Comparison of ENCODE assay signal across 18 cellular contexts in genomic region chr20:35398660-35399144, GRCh38. TPM values are rescaled to one million over a fixed set of nuclear protein-coding genes. Genes with fewer than 3 reads are reported as not detected.
DNase-seq lines count a peak whose midpoint lies in the region; ATAC-seq and TF ChIP-seq lines count a peak whose summit lies in the region.
"Had no signal": no experiment of that assay in that cellular context is flagged by ENCODE, and none has a peak within 500 bp of the region (broad histone marks: within the 10 kb centered on the region; RNA-seq: fewer than 3 reads in every experiment).

No MANE protein-coding gene starts in this region.

- H3K4me2 ChIP-seq in IMR-90 (ENCODE audit: low read depth, low read length), result no peak overlapping the region

- H3K27me3 Mint-ChIP-seq in chondrocyte (ENCODE audit: low read depth), result no peaks in the 10 kb centered on the region
- peaks cover 0 to 1% (median 0%) of the 10 kb centered on the region in 3 donors for H3K27me3 Mint-ChIP-seq in CD14-positive monocyte (ENCODE audit: low read depth in 3 of 3)
- H3K27me3 Mint-ChIP-seq in natural killer cell (ENCODE audit: low read depth in 2 of 2), result no peaks in the 10 kb centered on the region
- H3K27me3 Mint-ChIP-seq: activated naive CD8-positive, alpha-beta T cell; CD4-positive, alpha-beta T cell; IgD-negative memory B cell had no signal

- TF ChIP-seq CTCF in IMR-90 (conservative IDR thresholded peaks at IDR 0.05; ENCODE audit: low read depth, low read length), result no peak
- TF ChIP-seq CTCF in chondrocyte (IDR thresholded peaks at IDR 0.05), result no peak
- no peak for TF ChIP-seq CTCF in CD14-positive monocyte (IDR thresholded peaks at IDR 0.05)
- TF ChIP-seq CTCF in natural killer cell (IDR thresholded peaks at IDR 0.05), result no peak

- no peak overlapping the region for H3K56ac ChIP-seq in IMR-90 (ENCODE audit: extremely low read depth, insufficient read depth, low read length)

- H3K27me3 ChIP-seq in IMR-90 (ENCODE audit: control insufficient read depth, insufficient read depth, low read length) (no peaks in the 10 kb centered on the region), skeletal muscle tissue (ENCODE audit: control insufficient read depth in 3 of 3, insufficient read depth in 3 of 3, low read length in 3 of 3) (no peaks in the 10 kb centered on the region)
- H3K27me3 ChIP-seq: stomach had no signal

- no peak for TF ChIP-seq RAD21 in IMR-90 (IDR thresholded peaks at IDR 0.05; ENCODE audit: low read length)

- in situ Hi-C loops in IMR-90 (cut with MboI; ENCODE audit: low sequenced_read_pairs), result no loop called here

- no peak overlapping the region for H4K91ac ChIP-seq in IMR-90 (ENCODE audit: insufficient read depth, low read depth, low read length)

- H3K36me3 Mint-ChIP-seq in chondrocyte (ENCODE audit: low read depth) (no peaks in the 10 kb centered on the region), CD14-positive monocyte (peaks cover 2 to 15% of the 10 kb centered on the region in 2 donors), natural killer cell (no peaks in the 10 kb centered on the region)
- H3K36me3 Mint-ChIP-seq: activated naive CD8-positive, alpha-beta T cell had no signal

- H4K8ac ChIP-seq in IMR-90 (ENCODE audit: low read depth in 2 of 2, low read length in 2 of 2), result no peak overlapping the region

- no peak overlapping the region for H3K4ac ChIP-seq in IMR-90 (ENCODE audit: low read depth, low read length)

- H3K4me1 ChIP-seq in IMR-90 (ENCODE audit: control insufficient read depth, insufficient read depth, low read length), result peaks cover 8% of the 10 kb centered on the region
- H3K4me1 ChIP-seq in skeletal muscle tissue (ENCODE audit: control insufficient read depth in 3 of 3, insufficient read depth in 3 of 3, low read length in 3 of 3), result peaks cover 0 to 7% (median 6%) of the 10 kb centered on the region in 3 donors

- no peaks in the 10 kb centered on the region for H4K20me1 ChIP-seq in IMR-90 (ENCODE audit: insufficient read depth, low read length)

- intact Hi-C loops in IMR-90 (cut with micrococcal nuclease) (loop anchor here (5.0 kb wide), 1 partner anchor 46 kb away; no protein-coding TSS in a partner anchor), CD14-positive monocyte (cut with micrococcal nuclease) (no loop called here), natural killer cell (cut with micrococcal nuclease) (no loop called here)

- no peak for TF ChIP-seq POLR2A in IMR-90 (IDR thresholded peaks at IDR 0.05; ENCODE audit: low read depth, low read length)

- no peak overlapping the region for H3K14ac ChIP-seq in IMR-90 (replicated peaks; ENCODE audit: low read depth, low read length)

- H3K9me1 ChIP-seq in IMR-90 (ENCODE audit: insufficient read depth, low read length), result peaks cover 13% of the 10 kb centered on the region

- H3K4me3 ChIP-seq in IMR-90 (ENCODE audit: insufficient read depth, low read depth, low read length) (no peak overlapping the region), skeletal muscle tissue (ENCODE audit: low read length in 3 of 3) (no peak overlapping the region)
- H3K4me3 ChIP-seq: HAP-1, stomach had no signal

- dilution Hi-C loops in IMR-90 (cut with HindIII; ENCODE audit: low sequenced_read_pairs, unreplicated experiment), result no loop called here

- no peak overlapping the region for H2BK15ac ChIP-seq in IMR-90 (ENCODE audit: low read depth, low read length)

- ATAC-seq in IMR-90 (ENCODE audit: low read depth), result no peak
- no peak for ATAC-seq in natural killer cell
- ATAC-seq in HG03025 (IDR thresholded peaks at IDR 0.05; ENCODE audit: low FRiP score, unreplicated experiment), result no peak

- WGBS in IMR-90 (ENCODE audit: extremely low coverage in 2 of 2, insufficient read length in 1 of 2), 2 experiments, result no CpG with 5 or more reads among the region's 3 CpGs

- H3K9me3 ChIP-seq in IMR-90 (ENCODE audit: control insufficient read depth, insufficient read depth, low read length) (no peaks in the 10 kb centered on the region), skeletal muscle tissue (ENCODE audit: control insufficient read depth in 3 of 3, low read length in 3 of 3) (no peaks in the 10 kb centered on the region)
- H3K9me3 ChIP-seq: HAP-1, stomach had no signal

- H2BK5ac ChIP-seq in IMR-90 (ENCODE audit: low read depth, low read length, poor library complexity, severe bottlenecking), result no peak overlapping the region

- H3K36me3 ChIP-seq in IMR-90 (ENCODE audit: control insufficient read depth, insufficient read depth, low read length) (no peaks in the 10 kb centered on the region), skeletal muscle tissue (ENCODE audit: control insufficient read depth in 3 of 3, insufficient read depth in 3 of 3, low read length in 3 of 3) (peaks cover 0 to 3% (median under 1%) of the 10 kb centered on the region in 3 donors)
- H3K36me3 ChIP-seq: HAP-1 had no signal

- no peaks in the 10 kb centered on the region for H3K9me3 Mint-ChIP-seq in chondrocyte (ENCODE audit: low read depth)
- peaks cover 0 to 3% (median 0%) of the 10 kb centered on the region in 7 donors for H3K9me3 Mint-ChIP-seq in CD14-positive monocyte
- no peaks in the 10 kb centered on the region for H3K9me3 Mint-ChIP-seq in natural killer cell
- H3K9me3 Mint-ChIP-seq: CD4-positive, alpha-beta T cell; IgD-negative memory B cell; T-helper 1 cell treated with Interleukin-12 subunit alpha and Interleukin-12 subunit beta and Interleukin-4 antibody, amounts not matched to agents 30 μg/mL and 1 μg/mL, for 36 hours had no signal

- H4K5ac ChIP-seq in IMR-90 (ENCODE audit: low read depth, low read length), result no peak overlapping the region

- H3K9ac ChIP-seq in IMR-90 (ENCODE audit: low read depth, low read length) (no peak overlapping the region), skeletal muscle tissue (ENCODE audit: low read depth in 1 of 3, low read length in 3 of 3) (no peak overlapping the region)

- H3K27ac Mint-ChIP-seq in chondrocyte (ENCODE audit: unreplicated experiment), result peak overlapping the region; percentile 90
- H3K27ac Mint-ChIP-seq in CD14-positive monocyte, result no peak overlapping the region
- no peak overlapping the region for H3K27ac Mint-ChIP-seq in natural killer cell
- H3K27ac Mint-ChIP-seq: activated naive CD8-positive, alpha-beta T cell; CD4-positive, alpha-beta T cell; IgD-negative memory B cell had no signal

- H3K27ac ChIP-seq in IMR-90 (ENCODE audit: insufficient read depth, low read length) (no peak overlapping the region), skeletal muscle tissue (ENCODE audit: low read depth, low read length) (peak overlapping the region; percentile 33)
- H3K27ac ChIP-seq: stomach had no signal

- H3K79me1 ChIP-seq in IMR-90 (ENCODE audit: low read depth in 1 of 2, low read length in 2 of 2), result peaks cover 40 to 67% of the 10 kb centered on the region in 2 experiments

- H2BK120ac ChIP-seq in IMR-90 (ENCODE audit: low read depth, low read length), result no peak overlapping the region

- no TSS peak for BruUV-seq in IMR-90 (replicated peaks; lab: Mats Ljungman, UMichigan)

- CTCF ChIA-PET in IMR-90 (lab: Yijun Ruan, JAX), result no interaction called here

- H2AK5ac ChIP-seq in IMR-90 (ENCODE audit: low read depth, low read length), result no peak overlapping the region

- no peak overlapping the region for H2AK9ac ChIP-seq in IMR-90 (replicated peaks; ENCODE audit: low read depth, low read length, poor library complexity)

- H3K23ac ChIP-seq in IMR-90 (ENCODE audit: low read depth, low read length), result no peak overlapping the region

- no peak overlapping the region for H3K18ac ChIP-seq in IMR-90 (ENCODE audit: low read depth, low read length)

- no peak overlapping the region for H2AFZ ChIP-seq in IMR-90 (replicated peaks; ENCODE audit: low read length, poor library complexity)

- H3K4me3 Mint-ChIP-seq in chondrocyte (ENCODE audit: unreplicated experiment) (no peak overlapping the region), CD14-positive monocyte (no peak overlapping the region), natural killer cell (no peak overlapping the region)
- H3K4me3 Mint-ChIP-seq: activated naive CD8-positive, alpha-beta T cell; CD4-positive, alpha-beta T cell; IgD-negative memory B cell; T-helper 1 cell treated with Interleukin-12 subunit alpha and Interleukin-12 subunit beta and Interleukin-4 antibody, amounts not matched to agents 30 μg/mL and 1 μg/mL, for 36 hours had no signal

- DNase-seq in IMR-90, result peak; percentile 26
- no peak for DNase-seq in chondrocyte (ENCODE audit: low spot score)
- DNase-seq in iris pigment epithelial cell (ENCODE audit: low read depth), result peak; percentile 69
- no peak for DNase-seq in CD14-positive monocyte (ENCODE audit: low spot score)
- DNase-seq in natural killer cell, result no peak
- DNase-seq: activated CD8-positive, alpha-beta memory T cell treated with anti-CD3 and anti-CD28 coated beads, Interleukin-2, amount 50 U/mL, for 48 hours; CD4-positive, alpha-beta T cell; midbrain; NCI-H748 treated with DMSO at 0.1 percent for 48 hours; RPMI8226; stimulated activated CD4-positive, alpha-beta T cell treated with anti-CD3 and anti-CD28 coated beads, Interleukin-12 subunit alpha, Interleukin-12 subunit beta, amount 100 ng/mL, for 4 hours; stomach had no signal

- POLR2A ChIA-PET in IMR-90 (lab: Charles Lee; ENCODE audit: unreplicated experiment), result no interaction called here

- no peak overlapping the region for H2BK20ac ChIP-seq in IMR-90 (ENCODE audit: low read depth, low read length)

- H3K4me1 Mint-ChIP-seq in chondrocyte (ENCODE audit: low read depth), result peaks cover 49% of the 10 kb centered on the region
- H3K4me1 Mint-ChIP-seq in CD14-positive monocyte, result peaks cover 4% of the 10 kb centered on the region
- H3K4me1 Mint-ChIP-seq in natural killer cell, result peaks cover 0 to 17% of the 10 kb centered on the region in 2 donors

RNA-seq across cellular contexts. Expression of gene UQCC1, which starts 13.1 kb away (rescaled TPM):
- total RNA-seq in IMR-90 (2012; rRNA removed) (28.7 and 30.8 TPM in 2 replicates), chondrocyte (30.4 to 42.5 TPM (median 31.7 TPM) in 3 replicates), skeletal muscle tissue (33.4 TPM), natural killer cell (10 to 100 TPM; 22.2 to 39.7 (median 27.7) TPM)
- polyA plus RNA-seq in IMR-90 (2012; rRNA removed) (35.6 and 36.4 TPM in 2 replicates), CD14-positive monocyte (1 to 10 TPM; 8.5 to 9.8 TPM)
- polyA plus RNA-seq in IMR-90 (2012; cell fraction: cytosol; rRNA removed), result 20.8 and 26.6 TPM in 2 replicates
- 45.7 and 102 TPM in 2 replicates for polyA plus RNA-seq in IMR-90 (2012; cell fraction: nucleus; rRNA removed; ENCODE audit: low replicate concordance)

RNA-seq across cellular contexts. Expression of gene GDF5, which starts 39.3 kb away (rescaled TPM):
- 27.5 and 32.6 TPM in 2 replicates for total RNA-seq in IMR-90 (2012; rRNA removed)
- 24.6 and 28.2 TPM in 2 replicates for polyA plus RNA-seq in IMR-90 (2012; rRNA removed)
- 22.5 and 55.7 TPM in 2 replicates for polyA plus RNA-seq in IMR-90 (2012; cell fraction: cytosol; rRNA removed)
- polyA plus RNA-seq in IMR-90 (2012; cell fraction: nucleus; rRNA removed; ENCODE audit: low replicate concordance), result 11.2 and 17.2 TPM in 2 replicates
- 1.7 to 3.5 TPM (median 3.4 TPM) in 3 replicates for total RNA-seq in chondrocyte
- 0.52 TPM for total RNA-seq in skeletal muscle tissue
- polyA plus RNA-seq in CD14-positive monocyte, result not detected
- total RNA-seq in natural killer cell, result not detected
- total RNA-seq: CD4-positive, alpha-beta T cell had no signal
- polyA plus RNA-seq: IgD-negative memory B cell had no signal

RNA-seq across cellular contexts. Expression of gene CEP250, which starts 56.7 kb away (rescaled TPM):
- total RNA-seq in IMR-90 (2012; rRNA removed) (35.1 and 38.3 TPM in 2 replicates), chondrocyte (33.1 to 43.6 TPM (median 38.4 TPM) in 3 replicates), skeletal muscle tissue (14.6 TPM), natural killer cell (10 to 100 TPM; 61.5 to 91.8 (median 80.8) TPM)
- polyA plus RNA-seq in IMR-90 (2012; rRNA removed) (22.7 and 23.9 TPM in 2 replicates), CD14-positive monocyte (1 to 10 TPM in 1 of 2 donors, under 1 TPM in 1; 0.81 to 1.2 TPM)
- 8.2 and 10.3 TPM in 2 replicates for polyA plus RNA-seq in IMR-90 (2012; cell fraction: cytosol; rRNA removed)
- 24.6 and 37.5 TPM in 2 replicates for polyA plus RNA-seq in IMR-90 (2012; cell fraction: nucleus; rRNA removed; ENCODE audit: low replicate concordance)

Comparison
In these comparisons a context has a peak if more than half of its experiments do, and no peak if none do; other contexts are left out.
1. DNase-seq: peak in IMR-90 (single experiment) and iris pigment epithelial cell (single experiment); none in chondrocyte (single experiment), CD14-positive monocyte (single experiment) and natural killer cell (single experiment).